Comparison of ENCODE assay signal across 11 cellular contexts in the genomic region with DNA sequence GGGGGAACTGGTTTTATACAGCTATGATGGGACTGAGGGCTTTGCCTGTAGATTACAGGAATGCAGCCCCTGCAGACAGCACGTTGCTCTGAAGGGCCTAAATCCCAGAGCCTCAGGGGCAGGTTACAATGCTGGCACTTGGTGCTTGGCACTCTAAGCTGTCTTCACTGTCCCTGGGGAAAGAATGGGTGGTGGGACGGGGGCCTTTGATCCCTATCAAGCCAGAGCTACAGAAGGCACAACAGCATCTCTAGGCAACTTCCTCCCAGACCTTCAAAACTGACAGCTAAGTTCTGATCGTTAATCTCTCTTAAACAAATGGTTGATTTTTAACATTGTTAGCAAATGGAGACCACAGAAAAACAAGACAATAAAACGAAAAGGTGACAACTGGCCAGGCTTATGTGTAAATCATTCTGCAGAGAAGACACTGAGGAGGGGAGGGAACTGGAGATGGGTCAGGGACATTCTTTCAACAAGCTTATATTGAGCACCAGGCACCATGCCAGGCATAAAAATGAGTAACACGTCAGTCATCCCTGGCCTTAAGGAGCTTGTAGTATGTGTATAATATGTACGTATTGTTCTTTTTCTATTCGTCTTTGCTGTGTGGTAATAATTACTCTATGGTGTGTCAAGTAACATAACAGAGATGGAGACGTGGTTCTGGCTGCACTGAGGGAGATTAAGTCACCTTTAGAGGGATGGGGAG. TPM values are rescaled to one million over a fixed set of nuclear protein-coding genes. Genes with fewer than 3 reads are reported as not detected.
A peak's percentile ranks its signal among the peaks of the same experiment; 100 is the strongest.
DNase-seq lines count a peak whose midpoint lies in the region; ATAC-seq, FAIRE-seq and TF ChIP-seq lines count a peak whose summit lies in the region.
"Had no signal": no experiment of that assay in that cellular context is flagged by ENCODE, and none has a peak within 500 bp of the region (broad histone marks: within the 10 kb centered on the region; RNA-seq: fewer than 3 reads in every experiment).

No MANE protein-coding gene starts in this region.

- no peak for TF ChIP-seq POLR2A in H54 (IDR thresholded peaks at IDR 0.05; ENCODE audit: low read depth, low read length)

- H3K9me3 ChIP-seq in SK-N-SH: no peaks in the 10 kb centered on the region

- CTCF ChIA-PET in SK-N-SH (lab: Yijun Ruan, JAX): interaction anchor here (1.4 to 1.6 kb wide), 2 partner anchors 19 to 70 kb away, joined by 3 to 4 read pairs; no protein-coding TSS in a partner anchor

- H3K9ac ChIP-seq in SK-N-SH: no peak overlapping the region

- no peaks in the 10 kb centered on the region for H3K9me2 ChIP-seq in SK-N-SH

- H2AFZ ChIP-seq in SK-N-SH (ENCODE audit: low read depth): no peak overlapping the region

- H4K20me1 ChIP-seq in SK-N-SH (ENCODE audit: insufficient read depth): no peaks in the 10 kb centered on the region

- peaks cover 13% of the 10 kb centered on the region for H3F3A ChIP-seq in SK-N-SH (replicated peaks; ENCODE audit: insufficient read depth)

- peaks cover 0 to 6% of the 10 kb centered on the region in 2 experiments for H3K36me3 ChIP-seq in SK-N-SH (replicated peaks in 1 of 2; ENCODE audit: control insufficient read depth in 1 of 2, insufficient read depth in 2 of 2, low read length in 1 of 2)

- TF ChIP-seq EP300 in SK-N-SH (IDR thresholded peaks at IDR 0.05; ENCODE audit: borderline replicate concordance in 1 of 2, low read depth in 1 of 2, low read length in 1 of 2): peak in 1 of 2 experiments; percentile 6; a peak in 1 of 4 replicates

- no peak for TF ChIP-seq RAD21 in SK-N-SH (IDR thresholded peaks at IDR 0.05; ENCODE audit: low read length)

- H3K27ac ChIP-seq in SK-N-SH (ENCODE audit: low read depth in 2 of 2, low read length in 1 of 2) (peak overlapping the region in 1 of 2 experiments; percentile 65; a peak in 1 of 4 replicates), coronary artery (no peak overlapping the region)

- 12% methylated on average over 7 of the region's 8 CpGs for WGBS in SK-N-SH (ENCODE audit: low lambda C conversion rate)

- no peak for ATAC-seq in HG02623 (IDR thresholded peaks at IDR 0.05; ENCODE audit: unreplicated experiment)
- ATAC-seq: activated T-cell treated with anti-CD3 and anti-CD28 coated beads, Interleukin-2, amount 50 U/mL, for 4 hours had no signal

- DNase-seq in A172 (ENCODE audit: low spot score) (peak; percentile 83), H54 (ENCODE audit: insufficient read length, low spot score) (peak; percentile 39), SK-N-SH (peak; percentile 50), fibroblast of the aortic adventitia (ENCODE audit: low read depth) (peak; percentile 85), coronary artery (ENCODE audit: low spot score) (no peak), SW480 (ENCODE audit: low spot score) (no peak)
- DNase-seq in activated CD4-positive, alpha-beta T cell treated with anti-CD3 and anti-CD28 coated beads, Interleukin-2, amount 50 U/mL, for 1 hour: no peak
- DNase-seq: activated T-cell treated with anti-CD3 and anti-CD28 coated beads, Interleukin-2, amount 50 U/mL, for 4 hours; islet precursor cell; NCI-H2107 had no signal

- FAIRE-seq in H54 (lab: Jason Lieb, UNC): no peak

- POLR2A ChIA-PET in SK-N-SH (lab: Yijun Ruan, JAX): interaction anchor here (0.5 kb wide), 1 partner anchor 24 kb away, joined by 3 read pairs; no protein-coding TSS in a partner anchor

- H3K4me2 ChIP-seq in SK-N-SH: peak overlapping the region; percentile 3; the same call in 1 of the 2 replicates

- no peaks in the 10 kb centered on the region for H3K79me2 ChIP-seq in SK-N-SH (ENCODE audit: insufficient read depth)

- TF ChIP-seq CTCF in SK-N-SH (IDR thresholded peaks at IDR 0.05) (no peak), fibroblast of the aortic adventitia (IDR thresholded peaks at IDR 0.05; ENCODE audit: insufficient read depth, low read length) (no peak), coronary artery (IDR thresholded peaks at IDR 0.05) (no peak)

- peaks cover 11 to 14% of the 10 kb centered on the region in 2 experiments; a peak in 3 of 4 replicates for H3K4me1 ChIP-seq in SK-N-SH (ENCODE audit: control insufficient read depth in 1 of 2, insufficient read depth in 2 of 2, low read depth in 1 of 2, low read length in 1 of 2)

- no peaks in the 10 kb centered on the region for H3K27me3 ChIP-seq in SK-N-SH (ENCODE audit: insufficient read depth)

- H3K4me3 ChIP-seq in SK-N-SH (ENCODE audit: low read depth in 2 of 2, low read length in 1 of 2): no peak overlapping the region
- no peak overlapping the region for H3K4me3 ChIP-seq in fibroblast of the aortic adventitia (ENCODE audit: low read depth, low read length)
- no peak overlapping the region for H3K4me3 ChIP-seq in coronary artery

TF ChIP-seq in SK-N-SH, 30 proteins besides CTCF, POLR2A, EP300 and RAD21 (continues in another document):
- TF ChIP-seq FOXM1 (IDR thresholded peaks at IDR 0.05; ENCODE audit: low read depth) (no peak), NFIC (IDR thresholded peaks at IDR 0.05; ENCODE audit: borderline replicate concordance) (peak; percentile 92), ELF1 (IDR thresholded peaks at IDR 0.05) (no peak), CHD2 (IDR thresholded peaks at IDR 0.05; ENCODE audit: low read length, partially characterized antibody) (no peak), FOSL2 (IDR thresholded peaks at IDR 0.05; ENCODE audit: borderline replicate concordance, low read depth) (peak; percentile 73), TAF1 (IDR thresholded peaks at IDR 0.05; ENCODE audit: borderline replicate concordance, low read depth, low read length) (no peak), RCOR1 (IDR thresholded peaks at IDR 0.05; ENCODE audit: low read length) (no peak), NRF1 (IDR thresholded peaks at IDR 0.05; ENCODE audit: low read depth, low read length) (no peak)
- TF ChIP-seq, protein P1, sequence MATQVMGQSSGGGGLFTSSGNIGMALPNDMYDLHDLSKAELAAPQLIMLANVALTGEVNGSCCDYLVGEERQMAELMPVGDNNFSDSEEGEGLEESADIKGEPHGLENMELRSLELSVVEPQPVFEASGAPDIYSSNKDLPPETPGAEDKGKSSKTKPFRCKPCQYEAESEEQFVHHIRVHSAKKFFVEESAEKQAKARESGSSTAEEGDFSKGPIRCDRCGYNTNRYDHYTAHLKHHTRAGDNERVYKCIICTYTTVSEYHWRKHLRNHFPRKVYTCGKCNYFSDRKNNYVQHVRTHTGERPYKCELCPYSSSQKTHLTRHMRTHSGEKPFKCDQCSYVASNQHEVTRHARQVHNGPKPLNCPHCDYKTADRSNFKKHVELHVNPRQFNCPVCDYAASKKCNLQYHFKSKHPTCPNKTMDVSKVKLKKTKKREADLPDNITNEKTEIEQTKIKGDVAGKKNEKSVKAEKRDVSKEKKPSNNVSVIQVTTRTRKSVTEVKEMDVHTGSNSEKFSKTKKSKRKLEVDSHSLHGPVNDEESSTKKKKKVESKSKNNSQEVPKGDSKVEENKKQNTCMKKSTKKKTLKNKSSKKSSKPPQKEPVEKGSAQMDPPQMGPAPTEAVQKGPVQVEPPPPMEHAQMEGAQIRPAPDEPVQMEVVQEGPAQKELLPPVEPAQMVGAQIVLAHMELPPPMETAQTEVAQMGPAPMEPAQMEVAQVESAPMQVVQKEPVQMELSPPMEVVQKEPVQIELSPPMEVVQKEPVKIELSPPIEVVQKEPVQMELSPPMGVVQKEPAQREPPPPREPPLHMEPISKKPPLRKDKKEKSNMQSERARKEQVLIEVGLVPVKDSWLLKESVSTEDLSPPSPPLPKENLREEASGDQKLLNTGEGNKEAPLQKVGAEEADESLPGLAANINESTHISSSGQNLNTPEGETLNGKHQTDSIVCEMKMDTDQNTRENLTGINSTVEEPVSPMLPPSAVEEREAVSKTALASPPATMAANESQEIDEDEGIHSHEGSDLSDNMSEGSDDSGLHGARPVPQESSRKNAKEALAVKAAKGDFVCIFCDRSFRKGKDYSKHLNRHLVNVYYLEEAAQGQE (IDR thresholded peaks at IDR 0.05; ENCODE audit: low read depth, low read length): no peak
- TF ChIP-seq, protein P2, sequence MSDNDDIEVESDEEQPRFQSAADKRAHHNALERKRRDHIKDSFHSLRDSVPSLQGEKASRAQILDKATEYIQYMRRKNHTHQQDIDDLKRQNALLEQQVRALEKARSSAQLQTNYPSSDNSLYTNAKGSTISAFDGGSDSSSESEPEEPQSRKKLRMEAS (IDR thresholded peaks at IDR 0.05; ENCODE audit: low read depth): no peak
- TF ChIP-seq, protein P3, sequence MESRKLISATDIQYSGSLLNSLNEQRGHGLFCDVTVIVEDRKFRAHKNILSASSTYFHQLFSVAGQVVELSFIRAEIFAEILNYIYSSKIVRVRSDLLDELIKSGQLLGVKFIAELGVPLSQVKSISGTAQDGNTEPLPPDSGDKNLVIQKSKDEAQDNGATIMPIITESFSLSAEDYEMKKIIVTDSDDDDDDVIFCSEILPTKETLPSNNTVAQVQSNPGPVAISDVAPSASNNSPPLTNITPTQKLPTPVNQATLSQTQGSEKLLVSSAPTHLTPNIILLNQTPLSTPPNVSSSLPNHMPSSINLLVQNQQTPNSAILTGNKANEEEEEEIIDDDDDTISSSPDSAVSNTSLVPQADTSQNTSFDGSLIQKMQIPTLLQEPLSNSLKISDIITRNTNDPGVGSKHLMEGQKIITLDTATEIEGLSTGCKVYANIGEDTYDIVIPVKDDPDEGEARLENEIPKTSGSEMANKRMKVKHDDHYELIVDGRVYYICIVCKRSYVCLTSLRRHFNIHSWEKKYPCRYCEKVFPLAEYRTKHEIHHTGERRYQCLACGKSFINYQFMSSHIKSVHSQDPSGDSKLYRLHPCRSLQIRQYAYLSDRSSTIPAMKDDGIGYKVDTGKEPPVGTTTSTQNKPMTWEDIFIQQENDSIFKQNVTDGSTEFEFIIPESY (IDR thresholded peaks at IDR 0.05; ENCODE audit: borderline replicate concordance, low read depth): no peak

RNA-seq across cellular contexts. Expression of a gene that starts 49.1 kb away (rescaled TPM):
- 0.45 and 1.3 TPM in 2 replicates for total RNA-seq in A172 (2014; rRNA removed; shearing (Covaris generic))
- 39.4 and 44.3 TPM in 2 replicates for polyA plus RNA-seq in SK-N-SH (2012; rRNA removed)
- 32.6 and 41.3 TPM in 2 replicates for polyA plus RNA-seq in SK-N-SH (2012; cell fraction: cytosol; rRNA removed)
- polyA plus RNA-seq in SK-N-SH (2012; cell fraction: nucleus; rRNA removed): 25.4 and 33.6 TPM in 2 replicates
- 21.5 and 174 TPM in 2 replicates for total RNA-seq in fibroblast of the aortic adventitia (ENCODE audit: low replicate concordance)

RNA-seq across cellular contexts. Expression of a gene that starts 55.1 kb away (rescaled TPM):
- total RNA-seq in A172 (2014; rRNA removed; shearing (Covaris generic)): 12.8 and 15.0 TPM in 2 replicates
- polyA plus RNA-seq in SK-N-SH (2012; rRNA removed): 7.6 and 11.2 TPM in 2 replicates
- polyA plus RNA-seq in SK-N-SH (2012; cell fraction: cytosol; rRNA removed): 9.1 and 10.1 TPM in 2 replicates
- polyA plus RNA-seq in SK-N-SH (2012; cell fraction: nucleus; rRNA removed): 8.6 and 15.1 TPM in 2 replicates
- 7.8 and 22.3 TPM in 2 replicates for total RNA-seq in fibroblast of the aortic adventitia (ENCODE audit: low replicate concordance)

Comparison
In these comparisons a context has a peak if more than half of its experiments do, and no peak if none do; other contexts are left out.
1. DNase-seq: peak in A172 (single experiment), H54 (single experiment), SK-N-SH (single experiment) and fibroblast of the aortic adventitia (single experiment); none in coronary artery (single experiment), activated CD4-positive, alpha-beta T cell treated with anti-CD3 and anti-CD28 coated beads, Interleukin-2, amount 50 U/mL, for 1 hour (single experiment) and SW480 (single experiment).